Comparison of ENCODE assay signal across 35 cellular contexts in genomic region chr10:50294582-50294981, GRCh38.
"Had no signal": no experiment of that assay in that cellular context is flagged by ENCODE, and none has a peak within 500 bp of the region (broad histone marks: within the 10 kb centered on the region; RNA-seq: fewer than 3 reads in every experiment).

No MANE protein-coding gene starts in this region.

- H3K27ac Mint-ChIP-seq: activated B cell treated with CpG ODN at 0.5 μM for 24 hours; activated CD4-positive, alpha-beta memory T cell treated with anti-CD3 and anti-CD28 coated beads, Interleukin-2, amount 10 ng/mL, durations not matched to agents 7 days and 5 days; activated naive CD4-positive, alpha-beta T cell treated with anti-CD3 and anti-CD28 coated beads, Interleukin-2, amount 50 U/mL, for 24 hours; activated T-cell treated with anti-CD3 and anti-CD28 coated beads, Interleukin-2, amount 50 U/mL, for 24 hours; activated T-helper 2 cell treated with anti-CD3 and anti-CD28 coated beads, Interferon-gamma antibody, Interleukin-2, Interleukin-4, amounts not matched to agents 10 μg/mL and 5 μg/mL and 100 μg/mL, durations not matched to agents 14 hours and 24 hours and 36 hours had no signal

- H3K4me1 Mint-ChIP-seq: activated B cell treated with CpG ODN at 0.5 μM for 24 hours; activated CD4-positive, alpha-beta memory T cell treated with anti-CD3 and anti-CD28 coated beads, Interleukin-2, amount 10 ng/mL, durations not matched to agents 7 days and 5 days; activated naive CD4-positive, alpha-beta T cell treated with anti-CD3 and anti-CD28 coated beads, Interleukin-2, amount 50 U/mL, for 24 hours had no signal

- ATAC-seq: body of pancreas, Right ventricle myocardium inferior, SK-N-SH treated with all-trans-retinoic acid at 6 μM for 48 hours had no signal

- H3K27ac ChIP-seq: adrenal gland, body of pancreas, breast epithelium, KMS-11, PC-9, RWPE1, VCaP had no signal

- FAIRE-seq: astrocyte, RCC 7860 had no signal

- H3K36me3 ChIP-seq: adrenal gland, breast epithelium had no signal

- H3K9me3 ChIP-seq: adrenal gland, body of pancreas had no signal

- H3K4me2 ChIP-seq: KMS-11, PC-9 had no signal

- H3K4me1 ChIP-seq: adrenal gland, body of pancreas, breast epithelium had no signal

- H3K27me3 Mint-ChIP-seq: activated B cell treated with CpG ODN at 0.5 μM for 24 hours; activated naive CD4-positive, alpha-beta T cell treated with anti-CD3 and anti-CD28 coated beads, Interleukin-2, amount 50 U/mL, for 24 hours; activated T-cell treated with anti-CD3 and anti-CD28 coated beads, Interleukin-2, amount 50 U/mL, for 24 hours had no signal

- H3K9ac ChIP-seq: KMS-11 had no signal

- H2AFZ ChIP-seq: PC-9 had no signal

- H3K4me3 ChIP-seq: adrenal gland, body of pancreas, breast epithelium, PC-9 had no signal

- DNase-seq: activated B cell treated with CpG ODN at 0.5 μM for 24 hours; activated CD4-positive, alpha-beta memory T cell treated with anti-CD3 and anti-CD28 coated beads, Interleukin-2, amount 10 ng/mL, durations not matched to agents 7 days and 5 days; activated CD4-positive, alpha-beta T cell treated with anti-CD3 and anti-CD28 coated beads for 4 hours; activated CD4-positive, alpha-beta T cell treated with anti-CD3 and anti-CD28 coated beads, Interleukin-2, amount 50 U/mL, for 1 hour; activated CD4-positive, CD25-positive, alpha-beta regulatory T cell treated with anti-CD3 and anti-CD28 coated beads, Interleukin-2, amount 50 U/mL, for 72 hours; activated gamma-delta T cell; activated naive CD4-positive, alpha-beta T cell treated with Interleukin-2 at 50 U/mL for 16 hours; activated T-cell treated with anti-CD3 and anti-CD28 coated beads, Interleukin-2, amount 50 U/mL, for 24 hours; adrenal gland; body of pancreas; NCI-H1092 treated with DMSO at 0.1 percent for 48 hours; NCI-H1417; NCI-H146; NCI-H187; NCI-H2029 treated with DMSO at 0.1 percent for 48 hours; NCI-H2107; NCI-H2171; NCI-H510A; NCI-H748 treated with DMSO at 0.1 percent for 48 hours; NK-92 treated with Interleukin-12 subunit alpha and Interleukin-12 subunit beta, amount 100 ng/mL, for 24 hours; PC-9; SIG-M5; T-helper 1 cell; T-helper 2 cell; T-helper 9 cell had no signal

- H3K4me3 Mint-ChIP-seq: activated B cell treated with CpG ODN at 0.5 μM for 24 hours; activated CD4-positive, alpha-beta memory T cell treated with anti-CD3 and anti-CD28 coated beads, Interleukin-2, amount 10 ng/mL, durations not matched to agents 7 days and 5 days; activated naive CD4-positive, alpha-beta T cell treated with anti-CD3 and anti-CD28 coated beads, Interleukin-2, amount 50 U/mL, for 24 hours; activated T-cell treated with anti-CD3 and anti-CD28 coated beads, Interleukin-2, amount 50 U/mL, for 24 hours had no signal

- H3K27me3 ChIP-seq: adrenal gland, body of pancreas, breast epithelium had no signal
